ENCODE assay signal across 8 cellular contexts in the genomic region with DNA sequence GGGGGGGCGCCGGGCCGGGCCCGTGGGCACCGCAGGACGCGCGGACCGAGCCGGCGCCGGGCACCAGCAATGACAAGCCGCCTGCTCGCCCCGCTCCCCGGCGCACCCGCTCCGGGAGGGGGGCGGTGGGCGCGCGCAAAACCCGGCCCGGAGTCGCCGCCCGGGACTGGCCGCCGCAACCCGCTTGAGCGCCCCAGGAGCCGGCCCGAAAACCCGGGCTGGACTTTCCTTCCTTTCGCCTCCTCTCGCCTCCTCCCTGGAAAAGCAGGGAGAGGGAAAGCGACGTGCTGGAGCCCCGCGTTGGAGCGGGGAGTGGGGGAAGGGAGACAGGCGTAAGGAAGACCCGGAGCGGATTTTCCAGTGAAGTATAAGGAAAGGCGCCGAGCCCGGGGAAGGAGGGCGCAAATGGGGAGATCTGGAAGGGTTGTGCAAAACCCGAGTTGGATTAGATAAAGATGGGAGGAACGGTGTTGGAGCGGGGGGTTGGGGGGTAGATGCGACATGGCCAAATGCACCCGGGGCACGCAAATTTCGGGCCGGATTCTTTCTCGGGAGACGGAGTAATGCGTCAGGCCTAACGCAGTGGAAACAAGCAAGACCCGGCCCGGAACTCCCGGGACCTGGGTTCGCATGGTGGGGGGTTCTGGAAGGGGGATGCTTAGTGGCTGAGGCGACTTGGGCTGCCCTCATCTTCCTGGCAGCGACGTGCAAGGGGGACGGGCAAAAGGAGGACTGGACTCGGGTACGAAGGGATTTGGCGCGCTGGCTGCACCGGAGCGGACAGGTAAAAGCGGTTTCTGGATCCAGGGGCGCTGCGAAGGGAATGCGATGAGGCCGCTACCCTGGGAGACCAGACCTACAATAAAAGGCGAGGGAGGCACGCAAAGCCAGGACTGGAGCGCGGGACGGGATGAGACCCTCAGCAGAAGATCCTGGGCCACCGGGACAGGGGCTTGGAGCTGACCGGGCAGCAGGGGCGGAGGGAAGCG. TPM values are rescaled to one million over a fixed set of nuclear protein-coding genes. Genes with fewer than 3 reads are reported as not detected.
DNase-seq lines count a peak whose midpoint lies in the region; ATAC-seq and TF ChIP-seq lines count a peak whose summit lies in the region.
"Not testable (repeated sequence)": the region's sequence is repeated elsewhere in the genome, so short reads cannot be mapped to it uniquely, and the experiment has no call there.

No MANE protein-coding gene starts in this region.

- peak overlapping the region; percentile 81 for H3K27ac Mint-ChIP-seq in activated CD8-positive, alpha-beta T cell treated with anti-CD3 and anti-CD28 coated beads, Interleukin-2, amount 10 ng/mL, durations not matched to agents 7 days and 5 days

- not testable (repeated sequence) for H3K9me3 Mint-ChIP-seq in activated CD8-positive, alpha-beta T cell treated with anti-CD3 and anti-CD28 coated beads, Interleukin-2, amount 10 ng/mL, durations not matched to agents 7 days and 5 days (ENCODE audit: insufficient read depth)

- H3K4me1 Mint-ChIP-seq in activated CD8-positive, alpha-beta T cell treated with anti-CD3 and anti-CD28 coated beads, Interleukin-2, amount 10 ng/mL, durations not matched to agents 7 days and 5 days (ENCODE audit: low read depth): peaks cover 22% of the 10 kb centered on the region

- H3K79me2 ChIP-seq in DOHH2 (ENCODE audit: control insufficient read depth, low read length); OCI-LY3 (ENCODE audit: low read length): not testable (repeated sequence)

- H3K27me3 ChIP-seq in DOHH2 (ENCODE audit: control insufficient read depth, low read length): peaks cover 32% of the 10 kb centered on the region
- H3K27me3 ChIP-seq in OCI-LY3 (ENCODE audit: low read depth, low read length); thoracic aorta (replicated peaks; ENCODE audit: insufficient read depth): not testable (repeated sequence)

- H3K36me3 Mint-ChIP-seq in activated CD8-positive, alpha-beta T cell treated with anti-CD3 and anti-CD28 coated beads, Interleukin-2, amount 10 ng/mL, durations not matched to agents 7 days and 5 days (ENCODE audit: low read depth): not testable (repeated sequence)

- not testable (repeated sequence) for H3K36me3 ChIP-seq in DOHH2 (ENCODE audit: control insufficient read depth, low read length); KOPT-K1 (ENCODE audit: insufficient read depth, low read length); OCI-LY3 (replicated peaks; ENCODE audit: low read depth, low read length); thoracic aorta

- H3K9ac ChIP-seq in OCI-LY3 (ENCODE audit: low read length): peak overlapping the region; percentile 81

- peak overlapping the region; percentile 76 for H3K4me3 Mint-ChIP-seq in activated CD8-positive, alpha-beta T cell treated with anti-CD3 and anti-CD28 coated beads, Interleukin-2, amount 10 ng/mL, durations not matched to agents 7 days and 5 days

- POLR2A ChIA-PET in activated CD8-positive, alpha-beta T cell treated with anti-CD3 and anti-CD28 coated beads, Interleukin-2, amount 10 ng/mL, durations not matched to agents 7 days and 5 days (lab: Charles Lee): not testable (repeated sequence)

- peak overlapping the region; percentile 77 for H2AFZ ChIP-seq in OCI-LY3 (ENCODE audit: low read depth, low read length)

- not testable (repeated sequence) for H3F3A ChIP-seq in DOHH2 (ENCODE audit: control insufficient read depth, insufficient read depth)

- not testable (repeated sequence) for H3K9me2 ChIP-seq in DOHH2 (replicated peaks; ENCODE audit: control insufficient read depth, low read length)

- CTCF ChIA-PET in activated CD8-positive, alpha-beta T cell treated with anti-CD3 and anti-CD28 coated beads, Interleukin-2, amount 10 ng/mL, durations not matched to agents 7 days and 5 days (lab: Charles Lee): not testable (repeated sequence)

- H3K27me3 Mint-ChIP-seq in activated CD8-positive, alpha-beta T cell treated with anti-CD3 and anti-CD28 coated beads, Interleukin-2, amount 10 ng/mL, durations not matched to agents 7 days and 5 days (ENCODE audit: low read depth): peaks cover 52% of the 10 kb centered on the region

- H3K4me3 ChIP-seq in DOHH2 (ENCODE audit: low read length): peak overlapping the region; percentile 76
- H3K4me3 ChIP-seq in OCI-LY3 (ENCODE audit: low read length): peak overlapping the region; percentile 79
- H3K4me3 ChIP-seq in choroid plexus epithelial cell (ENCODE audit: low read depth, low read length): peak overlapping the region; percentile 55
- H3K4me3 ChIP-seq in iPS-18c (ENCODE audit: insufficient read depth, low read depth, low read length): peak overlapping the region; percentile 56; the same call in 1 of the 2 replicates
- H3K4me3 ChIP-seq in thoracic aorta: peak overlapping the region; percentile 85

- ATAC-seq in activated CD8-positive, alpha-beta T cell treated with anti-CD3 and anti-CD28 coated beads, Interleukin-2, amount 10 ng/mL, durations not matched to agents 7 days and 5 days: peak; percentile 71
- ATAC-seq in thoracic aorta (ENCODE audit: insufficient number of reproducible peaks, low FRiP score, low read depth): peak; percentile 78

- H4K20me1 ChIP-seq in DOHH2 (ENCODE audit: control insufficient read depth, insufficient read depth, low read depth, low read length); OCI-LY3 (ENCODE audit: insufficient read depth, low read length): not testable (repeated sequence)

- not testable (repeated sequence) for H3K9me3 ChIP-seq in DOHH2 (ENCODE audit: control insufficient read depth, insufficient read depth, low read length); KOPT-K1 (ENCODE audit: insufficient read depth, low read length, poor library complexity, severe bottlenecking); OCI-LY3 (ENCODE audit: insufficient read depth, low read length); iPS-18c (ENCODE audit: control insufficient read depth, insufficient read depth, low read length); thoracic aorta

- H3K27ac ChIP-seq in DOHH2 (ENCODE audit: low read depth, low read length): peak overlapping the region; percentile 37
- peak overlapping the region; percentile 67 for H3K27ac ChIP-seq in KOPT-K1 (ENCODE audit: low read depth, low read length, poor library complexity, severe bottlenecking)
- H3K27ac ChIP-seq in OCI-LY3 (ENCODE audit: low read length): peak overlapping the region; percentile 59
- peak overlapping the region in 1 of 2 donors; percentile 65 for H3K27ac ChIP-seq in thoracic aorta

- DNase-seq in activated CD8-positive, alpha-beta T cell treated with anti-CD3 and anti-CD28 coated beads, Interleukin-2, amount 10 ng/mL, durations not matched to agents 7 days and 5 days: peak; percentile 80
- DNase-seq in choroid plexus epithelial cell (ENCODE audit: low read depth) (peak; percentile 97), pulmonary artery endothelial cell (ENCODE audit: low read depth, low spot score) (peak; percentile 84), thoracic aorta (ENCODE audit: low spot score) (peak; percentile 65)

- not testable (repeated sequence) for TF ChIP-seq CTCF in DOHH2 (IDR thresholded peaks at IDR 0.05; ENCODE audit: low read depth, low read length, poor library complexity, severe bottlenecking); OCI-LY3 (IDR thresholded peaks at IDR 0.05; ENCODE audit: low read depth, low read length); choroid plexus epithelial cell (conservative IDR thresholded peaks at IDR 0.05; ENCODE audit: low read depth, low read length); thoracic aorta (IDR thresholded peaks at IDR 0.05)

- H3K4me1 ChIP-seq in DOHH2 (ENCODE audit: control insufficient read depth, low read length) (peaks cover 22% of the 10 kb centered on the region), thoracic aorta (ENCODE audit: control insufficient read depth in 1 of 2, low read depth in 2 of 2) (peaks cover 6 to 15% of the 10 kb centered on the region in 2 donors)
- H3K4me1 ChIP-seq in OCI-LY3 (ENCODE audit: low read length): not testable (repeated sequence)

- H3K4me2 ChIP-seq in DOHH2 (ENCODE audit: low read length): peak overlapping the region; percentile 77
- peak overlapping the region; percentile 63 for H3K4me2 ChIP-seq in OCI-LY3 (ENCODE audit: low read length)

RNA-seq across cellular contexts. Expression of gene ADGRL1, which starts 1.1 kb away (rescaled TPM):
- total RNA-seq in activated CD8-positive, alpha-beta T cell treated with anti-CD3 and anti-CD28 coated beads, Interleukin-2, amount 10 ng/mL, durations not matched to agents 7 days and 5 days: 1 to 10 TPM; 6.3 to 7.7 TPM
- 1.4 and 2.2 TPM in 2 replicates for total RNA-seq in pulmonary artery endothelial cell
- 10 to 100 TPM; 15.4 to 15.7 TPM for total RNA-seq in thoracic aorta
